In genomic region chr22:25563757-25564319, GRCh38 we compare ENCODE assay signal across 8 cellular contexts. TPM values are rescaled to one million over a fixed set of nuclear protein-coding genes. Genes with fewer than 3 reads are reported as not detected.
DNase-seq lines count a peak whose midpoint lies in the region; ATAC-seq lines count a peak whose summit lies in the region.

No MANE protein-coding gene starts in this region.

- intact Hi-C loops in Right ventricle myocardium inferior (cut with DNase I), result loop anchor here (5.0 kb wide), 1 partner anchor 138 kb away; no protein-coding TSS in a partner anchor
- intact Hi-C loops in cardiac septum (cut with DNase I), result loop anchor here (10.0 kb wide), 1 partner anchor 211 kb away; no protein-coding TSS in a partner anchor
- intact Hi-C loops in activated T-helper 2 cell treated with anti-CD3 and anti-CD28 coated beads, Interferon-gamma antibody, Interleukin-2, Interleukin-4, amounts not matched to agents 10 μg/mL and 5 μg/mL and 100 μg/mL, durations not matched to agents 14 hours and 24 hours and 36 hours (cut with micrococcal nuclease), result loop anchor here (1.0 kb wide), 1 partner anchor 76 kb away; no protein-coding TSS in a partner anchor
- intact Hi-C loops in right cardiac atrium (cut with DNase I), result loop anchor here in 1 of 4 donors (10.0 kb wide), 1 partner anchor 131 kb away; no protein-coding TSS in a partner anchor
- intact Hi-C loops in sciatic nerve (cut with DNase I), result no loop called here

- no peaks in the 10 kb centered on the region for H3K27me3 Mint-ChIP-seq in activated T-helper 2 cell treated with anti-CD3 and anti-CD28 coated beads, Interferon-gamma antibody, Interleukin-2, Interleukin-4, amounts not matched to agents 10 μg/mL and 5 μg/mL and 100 μg/mL, durations not matched to agents 14 hours and 24 hours and 36 hours (ENCODE audit: low read depth)

- H3K9me3 ChIP-seq in right cardiac atrium (ENCODE audit: control insufficient read depth, low read length), result no peaks in the 10 kb centered on the region

- peak overlapping the region; percentile 92 for H3K4me3 Mint-ChIP-seq in activated T-helper 2 cell treated with anti-CD3 and anti-CD28 coated beads, Interferon-gamma antibody, Interleukin-2, Interleukin-4, amounts not matched to agents 10 μg/mL and 5 μg/mL and 100 μg/mL, durations not matched to agents 14 hours and 24 hours and 36 hours (ENCODE audit: low read depth)

- no peaks in the 10 kb centered on the region for H3K9me3 Mint-ChIP-seq in activated T-helper 2 cell treated with anti-CD3 and anti-CD28 coated beads, Interferon-gamma antibody, Interleukin-2, Interleukin-4, amounts not matched to agents 10 μg/mL and 5 μg/mL and 100 μg/mL, durations not matched to agents 14 hours and 24 hours and 36 hours

- no peaks in the 10 kb centered on the region for H3K4me1 ChIP-seq in right cardiac atrium (ENCODE audit: control insufficient read depth, insufficient read depth, low read length)

- 2% methylated on average over 21 of the region's 21 CpGs for WGBS in right cardiac atrium

- H3K27ac ChIP-seq in right cardiac atrium (ENCODE audit: low read length), result peak overlapping the region; percentile 19

- H3K36me3 Mint-ChIP-seq in activated T-helper 2 cell treated with anti-CD3 and anti-CD28 coated beads, Interferon-gamma antibody, Interleukin-2, Interleukin-4, amounts not matched to agents 10 μg/mL and 5 μg/mL and 100 μg/mL, durations not matched to agents 14 hours and 24 hours and 36 hours (ENCODE audit: low read depth), result peaks cover 19% of the 10 kb centered on the region

- peak; percentile 73 for DNase-seq in Right ventricle myocardium inferior (ENCODE audit: missing footprints)
- DNase-seq in cardiac septum (ENCODE audit: low spot score), result no peak
- peak; percentile 93 for DNase-seq in MV-4-11 (lab: John Stamatoyannopoulos, UW)
- DNase-seq in activated T-helper 2 cell treated with anti-CD3 and anti-CD28 coated beads, Interferon-gamma antibody, Interleukin-2, Interleukin-4, amounts not matched to agents 10 μg/mL and 5 μg/mL and 100 μg/mL, durations not matched to agents 14 hours and 24 hours and 36 hours (ENCODE audit: low spot score), result no peak
- DNase-seq in right cardiac atrium, result peak in 2 of 3 donors; percentile 58 to 66
- DNase-seq in sciatic nerve (ENCODE audit: low spot score), result no peak
- no peak for DNase-seq in AG20443 (ENCODE audit: low spot score)
- no peak for DNase-seq in activated gamma-delta T cell (lab: John Stamatoyannopoulos, UW)

- H3K4me3 ChIP-seq in right cardiac atrium (ENCODE audit: low read length), result peak overlapping the region; percentile 86

- H3K27ac Mint-ChIP-seq in activated T-helper 2 cell treated with anti-CD3 and anti-CD28 coated beads, Interferon-gamma antibody, Interleukin-2, Interleukin-4, amounts not matched to agents 10 μg/mL and 5 μg/mL and 100 μg/mL, durations not matched to agents 14 hours and 24 hours and 36 hours, result peak overlapping the region; percentile 96

- H3K4me1 Mint-ChIP-seq in activated T-helper 2 cell treated with anti-CD3 and anti-CD28 coated beads, Interferon-gamma antibody, Interleukin-2, Interleukin-4, amounts not matched to agents 10 μg/mL and 5 μg/mL and 100 μg/mL, durations not matched to agents 14 hours and 24 hours and 36 hours (ENCODE audit: low read depth), result peaks cover 54% of the 10 kb centered on the region

- H3K27me3 ChIP-seq in right cardiac atrium (ENCODE audit: control insufficient read depth, insufficient read depth), result no peaks in the 10 kb centered on the region

- peak; percentile 48 for ATAC-seq in Right ventricle myocardium inferior
- peak; percentile 20 to 42 for ATAC-seq in right cardiac atrium
- peak; percentile 75 for ATAC-seq in sciatic nerve

RNA-seq across cellular contexts. Expression of gene GRK3, which starts 0.6 kb away (rescaled TPM):
- 4.0 TPM for total RNA-seq in Right ventricle myocardium inferior
- total RNA-seq in cardiac septum, result 4.8 TPM
- 60.2 and 61.4 TPM in 2 replicates for total RNA-seq in activated T-helper 2 cell treated with anti-CD3 and anti-CD28 coated beads, Interferon-gamma antibody, Interleukin-2, Interleukin-4, amounts not matched to agents 10 μg/mL and 5 μg/mL and 100 μg/mL, durations not matched to agents 14 hours and 24 hours and 36 hours
- 10 to 100 TPM; 11.0 to 18.7 (median 13.2) TPM for total RNA-seq in right cardiac atrium
- 5.4 TPM for polyA plus RNA-seq in right cardiac atrium
- total RNA-seq in sciatic nerve, result 13.5 TPM

Comparison
In these comparisons a context has a peak if more than half of its experiments do, and no peak if none do; other contexts are left out.
1. DNase-seq: peak in Right ventricle myocardium inferior (single experiment), MV-4-11 (single experiment) and right cardiac atrium (2 of 3); none in cardiac septum (single experiment), activated T-helper 2 cell treated with anti-CD3 and anti-CD28 coated beads, Interferon-gamma antibody, Interleukin-2, Interleukin-4, amounts not matched to agents 10 μg/mL and 5 μg/mL and 100 μg/mL, durations not matched to agents 14 hours and 24 hours and 36 hours (single experiment), sciatic nerve (single experiment), AG20443 (single experiment) and activated gamma-delta T cell (single experiment).
2. Peak in every context shown above with its lines, with median percentiles within 50 percentile points of each other: ATAC-seq.